Comparison of ENCODE assay signal across 19 cellular contexts in genomic region chr17:49487202-49487601, GRCh38. TPM values are rescaled to one million over a fixed set of nuclear protein-coding genes. Genes with fewer than 3 reads are reported as not detected.
A peak's percentile ranks its signal among the peaks of the same experiment; 100 is the strongest.
DNase-seq lines count a peak whose midpoint lies in the region; ATAC-seq, FAIRE-seq and TF ChIP-seq lines count a peak whose summit lies in the region.
"Had no signal": no experiment of that assay in that cellular context is flagged by ENCODE, and none has a peak within 500 bp of the region (broad histone marks: within the 10 kb centered on the region; RNA-seq: fewer than 3 reads in every experiment).

No MANE protein-coding gene starts in this region.

- no peaks in the 10 kb centered on the region for H3F3A ChIP-seq in MM.1S (ENCODE audit: insufficient read depth, low read length)

- FAIRE-seq in A549 (lab: Jason Lieb, UNC) (no peak), K562 (lab: Jason Lieb, UNC) (no peak)
- FAIRE-seq: A204.1, GM19239 had no signal

- no peak overlapping the region for H2BK15ac ChIP-seq in mesendoderm (replicated peaks; ENCODE audit: low read depth)

- H3K36me3 ChIP-seq in HCT116 (ENCODE audit: control insufficient read depth in 1 of 2, insufficient read depth in 2 of 2, low read length in 2 of 2) (no peaks in the 10 kb centered on the region), K562 (ENCODE audit: control insufficient read depth, insufficient read depth, low read length) (no peaks in the 10 kb centered on the region), mesendoderm (ENCODE audit: control insufficient read depth, insufficient read depth, low read length) (no peaks in the 10 kb centered on the region), MM.1S (replicated peaks; ENCODE audit: insufficient read depth, low read length) (no peaks in the 10 kb centered on the region)

- H4K8ac ChIP-seq in mesendoderm (ENCODE audit: low read depth, low read length), result no peak overlapping the region

- TF ChIP-seq EP300 in A549 (IDR thresholded peaks at IDR 0.05) (no peak), K562 (IDR thresholded peaks at IDR 0.05; ENCODE audit: low read length) (no peak)

- H2AK5ac ChIP-seq in mesendoderm (ENCODE audit: low read length), result no peak overlapping the region

- H3K9me1 ChIP-seq in K562 (ENCODE audit: control insufficient read depth, insufficient read depth, low read length), result no peaks in the 10 kb centered on the region

- BruUV-seq in HCT116 (replicated peaks; lab: Mats Ljungman, UMichigan), result no TSS peak
- BruUV-seq in K562 (replicated peaks; lab: Mats Ljungman, UMichigan), result no TSS peak

- CTCF ChIA-PET in A549 (lab: Yijun Ruan, JAX) (interaction anchor here (0.8 to 8.1 kb wide), 6 partner anchors 9 to 70 kb away, joined by 5 to 64 read pairs (median 6); partner anchors contain the start of gene NGFR), HCT116 (lab: Charles Lee) (no interaction called here), K562 (lab: Yijun Ruan, JAX; ENCODE audit: low intra/inter-chr PET ratio) (no interaction called here)

- RAD21 ChIA-PET in HCT116 (lab: Charles Lee; ENCODE audit: low non-redundant PET in 1 of 2, low total read pairs in 2 of 2, uncharacterized antibody in 2 of 2, unreplicated experiment in 2 of 2), result no interaction called here

- H3K4me2 ChIP-seq in A549, result no peak overlapping the region
- no peak overlapping the region for H3K4me2 ChIP-seq in HCT116 (ENCODE audit: low read length)
- no peak overlapping the region for H3K4me2 ChIP-seq in K562 (ENCODE audit: insufficient read depth, low read length)
- no peak overlapping the region for H3K4me2 ChIP-seq in mesendoderm (ENCODE audit: low read length)
- H3K4me2 ChIP-seq in MM.1S (ENCODE audit: low read depth, low read length), result no peak overlapping the region

- H3K27ac ChIP-seq in A549 (no peak overlapping the region), HCT116 (ENCODE audit: low read depth, low read length) (no peak overlapping the region), K562 (ENCODE audit: extremely low read depth, low read depth, low read length) (no peak overlapping the region), mesendoderm (ENCODE audit: low read depth, low read length) (no peak overlapping the region), MM.1S (ENCODE audit: low read length) (no peak overlapping the region)

- H3K18ac ChIP-seq in mesendoderm (ENCODE audit: low read length), result no peak overlapping the region

- no peak overlapping the region for H2BK5ac ChIP-seq in mesendoderm (ENCODE audit: low read length)

- DNase-seq in A549 (ENCODE audit: low read depth in 1 of 2, low spot score in 1 of 2) (no peak), HCT116 (ENCODE audit: low read depth, low spot score) (no peak), K562 (ENCODE audit: extremely low read depth in 1 of 4, low spot score in 3 of 4) (no peak), mesendoderm (peak; percentile 34), MM.1S (no peak)
- no peak for DNase-seq in stimulated activated CD4-positive, alpha-beta T cell treated with anti-CD3 and anti-CD28 coated beads, Interleukin-2, amount 100 ng/mL, for 24 hours
- DNase-seq in activated effector memory CD4-positive, alpha-beta T cell treated with anti-CD3 and anti-CD28 coated beads, Interleukin-2, amount 50 U/mL, for 16 hours, result no peak
- DNase-seq: EL, GF-D8, NCI-H1092 treated with DMSO at 0.1 percent for 48 hours, NCI-H1436 treated with DMSO at 0.1 percent for 48 hours, NCI-H1930, NCI-H2227 treated with DMSO at 0.1 percent for 48 hours, NCI-H510A treated with DMSO at 0.1 percent for 48 hours, NCI-H748 treated with DMSO at 0.1 percent for 48 hours had no signal

- no peak overlapping the region for H3K4ac ChIP-seq in mesendoderm (ENCODE audit: low read depth, low read length)

- no peaks in the 10 kb centered on the region for H3K79me1 ChIP-seq in mesendoderm (ENCODE audit: low read length)

- H3K23ac ChIP-seq in mesendoderm (ENCODE audit: low read length), result no peak overlapping the region

- no peaks in the 10 kb centered on the region for H3K79me2 ChIP-seq in HCT116 (ENCODE audit: insufficient read depth, low read length)
- H3K79me2 ChIP-seq in K562 (ENCODE audit: control insufficient read depth, insufficient read depth, low read length), result no peaks in the 10 kb centered on the region
- no peaks in the 10 kb centered on the region for H3K79me2 ChIP-seq in mesendoderm (ENCODE audit: control insufficient read depth, insufficient read depth, low read length)
- H3K79me2 ChIP-seq in MM.1S (ENCODE audit: low read length), result no peaks in the 10 kb centered on the region

- no peak overlapping the region for H3K56ac ChIP-seq in mesendoderm (ENCODE audit: low read length)

- H3K4me3 ChIP-seq in A549 (no peak overlapping the region), HCT116 (replicated peaks in 1 of 2; ENCODE audit: low read depth in 1 of 2, low read length in 2 of 2) (no peak overlapping the region), K562 (no peak overlapping the region), mesendoderm (ENCODE audit: low read length) (no peak overlapping the region), MM.1S (ENCODE audit: low read length) (no peak overlapping the region)

- in situ Hi-C loops in K562 (cut with MboI), result no loop called here

- no peaks in the 10 kb centered on the region for H3K9me2 ChIP-seq in HCT116 (ENCODE audit: insufficient read depth)
- no peaks in the 10 kb centered on the region for H3K9me2 ChIP-seq in MM.1S (replicated peaks; ENCODE audit: insufficient read depth, low read length)

- H3K9ac ChIP-seq in HCT116 (ENCODE audit: low read length), result no peak overlapping the region
- no peak overlapping the region; a peak in 1 of 4 replicates for H3K9ac ChIP-seq in K562 (ENCODE audit: insufficient read depth in 1 of 2, low read depth in 2 of 2, low read length in 2 of 2)
- no peak overlapping the region for H3K9ac ChIP-seq in mesendoderm (ENCODE audit: low read length)
- H3K9ac ChIP-seq in MM.1S (ENCODE audit: low read length), result no peak overlapping the region

- TF ChIP-seq CTCF in A549 (IDR thresholded peaks at IDR 0.05) (no peak), HCT116 (IDR thresholded peaks at IDR 0.05 in 2 of 3, conservative IDR thresholded peaks at IDR 0.05 in 1 of 3; ENCODE audit: borderline replicate concordance in 1 of 3, insufficient read depth in 1 of 3, low read depth in 2 of 3, low read length in 2 of 3) (0 out of 6 replicates have a peak, but pooled peaks of 1 of the 3 experiments have one; percentile 2), K562 (IDR thresholded peaks at IDR 0.05 in 2 of 3, conservative IDR thresholded peaks at IDR 0.05 in 1 of 3; ENCODE audit: insufficient read depth in 2 of 3, low read depth in 1 of 3, low read length in 3 of 3) (no peak), MM.1S (IDR thresholded peaks at IDR 0.05; ENCODE audit: low read length) (no peak)

- H3K27me3 ChIP-seq in HCT116 (ENCODE audit: insufficient read depth, low read length) (peaks cover 26% of the 10 kb centered on the region; the same call in 1 of the 2 replicates), K562 (ENCODE audit: control insufficient read depth in 2 of 2, insufficient read depth in 2 of 2, low read length in 2 of 2) (peaks cover 33 to 89% of the 10 kb centered on the region in 2 experiments), mesendoderm (ENCODE audit: insufficient read depth, low read length, poor library complexity) (no peaks in the 10 kb centered on the region), MM.1S (replicated peaks; ENCODE audit: insufficient read depth, low read length) (peaks cover 98% of the 10 kb centered on the region)

- H3K9me3 ChIP-seq in A549 (no peaks in the 10 kb centered on the region), HCT116 (ENCODE audit: control insufficient read depth in 1 of 2, insufficient read depth in 1 of 2, low read depth in 1 of 2, low read length in 2 of 2) (no peaks in the 10 kb centered on the region), K562 (replicated peaks; ENCODE audit: control insufficient read depth, insufficient read depth, low read depth, low read length) (no peaks in the 10 kb centered on the region), MM.1S (replicated peaks; ENCODE audit: insufficient read depth, low read length) (no peaks in the 10 kb centered on the region)

- 61% methylated on average over 9 of the region's 9 CpGs for WGBS in A549 (ENCODE audit: missing lambda C conversion rate)
- WGBS in K562 (ENCODE audit: insufficient coverage, low coverage, missing lambda C conversion rate), result 3% methylated on average over 8 of the region's 9 CpGs
- no CpG with 5 or more reads among the region's 9 CpGs for WGBS in mesendoderm (ENCODE audit: extremely low coverage, insufficient coverage, low lambda C conversion rate)

- H2AFZ ChIP-seq in HCT116 (ENCODE audit: low read depth, low read length, poor library complexity, severe bottlenecking), result no peak overlapping the region
- H2AFZ ChIP-seq in K562 (ENCODE audit: low read depth, low read length), result no peak overlapping the region
- no peak overlapping the region for H2AFZ ChIP-seq in MM.1S (ENCODE audit: low read length)

- no peak overlapping the region for H4K5ac ChIP-seq in mesendoderm (ENCODE audit: low read length)

- no peak overlapping the region for H2BK120ac ChIP-seq in mesendoderm (ENCODE audit: low read depth, low read length)

- TF ChIP-seq RAD21 in A549 (conservative IDR thresholded peaks at IDR 0.05 in 1 of 2, IDR thresholded peaks at IDR 0.05 in 1 of 2) (no peak), HCT116 (IDR thresholded peaks at IDR 0.05; ENCODE audit: low read depth) (no peak), K562 (CRISPR knock-in tag; conservative IDR thresholded peaks at IDR 0.05 in 1 of 2, IDR thresholded peaks at IDR 0.05 in 1 of 2) (no peak)

- intact Hi-C loops in HCT116 (cut with micrococcal nuclease) (no loop called here), K562 (cut with micrococcal nuclease) (no loop called here)

- ATAC-seq in A549, result no peak; a peak in 1 of 6 replicates
- peak; percentile 46; the same call in 1 of the 2 replicates for ATAC-seq in HCT116
- peak; percentile 36; the same call in 1 of the 3 replicates for ATAC-seq in K562
- ATAC-seq in HG03045 (IDR thresholded peaks at IDR 0.05; ENCODE audit: unreplicated experiment), result no peak
- ATAC-seq: SK-N-SH treated with all-trans-retinoic acid at 6 μM for 48 hours had no signal

- POLR2A ChIA-PET in A549 (lab: Yijun Ruan, JAX) (no interaction called here), HCT116 (lab: Charles Lee) (no interaction called here), K562 (lab: Yijun Ruan, JAX) (no interaction called here)

- H4K20me1 ChIP-seq in HCT116 (ENCODE audit: insufficient read depth), result no peaks in the 10 kb centered on the region
- H4K20me1 ChIP-seq in K562 (replicated peaks; ENCODE audit: control insufficient read depth, insufficient read depth, low read length), result peaks cover 8% of the 10 kb centered on the region
- H4K20me1 ChIP-seq in MM.1S (ENCODE audit: insufficient read depth, low read length), result no peaks in the 10 kb centered on the region

- H3K4me1 ChIP-seq in A549 (peaks cover 6% of the 10 kb centered on the region), HCT116 (ENCODE audit: control insufficient read depth in 1 of 2, insufficient read depth in 2 of 2, low read length in 2 of 2) (peaks cover 0 to 7% of the 10 kb centered on the region in 2 experiments; a peak in 1 of 4 replicates), K562 (replicated peaks in 1 of 2; ENCODE audit: control insufficient read depth in 2 of 2, insufficient read depth in 2 of 2, low read length in 2 of 2) (peaks cover 5 to 7% of the 10 kb centered on the region in 2 experiments; a peak in 3 of 5 replicates), mesendoderm (ENCODE audit: control insufficient read depth, low read depth, low read length) (peaks cover 10% of the 10 kb centered on the region), MM.1S (ENCODE audit: low read length) (no peaks in the 10 kb centered on the region)

- TF ChIP-seq POLR2A in A549 (IDR thresholded peaks at IDR 0.05; ENCODE audit: low read length) (no peak), HCT116 (IDR thresholded peaks at IDR 0.05; ENCODE audit: borderline replicate concordance, extremely low read depth, insufficient read depth, insufficient read length) (no peak), K562 (conservative IDR thresholded peaks at IDR 0.05) (no peak)

RNA-seq across cellular contexts. Expression of gene NGFR, which starts 7.9 kb away (rescaled TPM):
- polyA plus RNA-seq in A549 (2011; rRNA removed) (0.09 and 0.18 TPM in 2 replicates), A549 (2017; fragmentation: RNase III; extraction: RNeasy Plus Mini Kit Qiagen cat#74134 plus additional on column Dnase treatment) (0.12 to 0.14 TPM (median 0.13 TPM) in 3 replicates), K562 (2011; rRNA removed) (0.13 and 0.14 TPM in 2 replicates), K562 (2014; fragmentation: Illumina TruSeq; extraction: Trizol) (0.04 and 0.07 TPM in 2 replicates), K562 (2014; fragmentation: Nextera tagmentation; extraction: Ambion mirVana) (not detected), K562 (2014; rRNA removed) (0.11 and 0.20 TPM in 2 replicates)
- polyA plus RNA-seq in A549 (2012; cell fraction: cytosol; rRNA removed), result 0.19 and 0.21 TPM in 2 replicates
- polyA plus RNA-seq in A549 (2012; cell fraction: nucleus; rRNA removed), result 0.20 and 0.21 TPM in 2 replicates
- polyA minus RNA-seq in A549 (2011; rRNA and poly(A)+ RNA removed), result not detected in 2 replicates
- total RNA-seq in HCT116 (2021; ENCODE audit: unreplicated experiment) (6.1 TPM), K562 (2014; rRNA removed) (0.08 and 0.23 TPM in 2 replicates), K562 (2014; rRNA removed; fragmentation: Illumina TruSeq; extraction: Trizol) (not detected in 2 replicates), K562 (2015; rRNA removed; fragmentation: Illumina TruSeq; extraction: Trizol) (not detected in 2 replicates), K562 (2021) (0.09 and 0.11 TPM in 2 replicates)
- polyA plus RNA-seq in HCT116 (2012), result 6.0 and 8.4 TPM in 2 replicates
- 0.53 TPM in 1 of 2 replicates, not detected in the other for total RNA-seq in K562 (2011; cell fraction: chromatin; rRNA removed; ENCODE audit: low replicate concordance)
- total RNA-seq in K562 (2011; cell fraction: nucleolus; rRNA removed), result 0.53 and 0.67 TPM in 2 replicates
- total RNA-seq in K562 (2011; cell fraction: nucleoplasm; rRNA removed), result 0.29 and 0.46 TPM in 2 replicates
- 0.16 and 0.18 TPM in 2 replicates for polyA plus RNA-seq in K562 (2011; cell fraction: cytosol; rRNA removed)
- polyA plus RNA-seq in K562 (2011; cell fraction: nucleus; rRNA removed), result 0.06 and 0.11 TPM in 2 replicates
- 0.03 and 0.22 TPM in 2 replicates for polyA plus RNA-seq in K562 (2012)
- polyA minus RNA-seq in K562 (2011; rRNA and poly(A)+ RNA removed), result not detected in 2 replicates
- polyA minus RNA-seq in K562 (2011; cell fraction: cytosol; rRNA and poly(A)+ RNA removed), result 0.73 TPM in 1 of 2 replicates, not detected in the other
- 0.13 TPM in 1 of 2 replicates, not detected in the other for polyA minus RNA-seq in K562 (2011; cell fraction: nucleus; rRNA and poly(A)+ RNA removed)
- 1.8 TPM for polyA plus RNA-seq in mesendoderm (2013, experiment 1 of 2)
- polyA plus RNA-seq in mesendoderm (2013, experiment 2 of 2), result 1.7 TPM

Comparison
In these comparisons a context has a peak if more than half of its experiments do, and no peak if none do; other contexts are left out.
1. ATAC-seq: peak in HCT116 (single experiment) and K562 (single experiment); none in A549 (0 of 2) and HG03045 (single experiment).
2. Of the 35 proteins assayed by ChIP-seq in both K562 and A549: peak only in K562: none; only in A549: none; in both: MAFK; in neither: 34.